ENCODE assay signal across 13 cellular contexts in the genomic region with DNA sequence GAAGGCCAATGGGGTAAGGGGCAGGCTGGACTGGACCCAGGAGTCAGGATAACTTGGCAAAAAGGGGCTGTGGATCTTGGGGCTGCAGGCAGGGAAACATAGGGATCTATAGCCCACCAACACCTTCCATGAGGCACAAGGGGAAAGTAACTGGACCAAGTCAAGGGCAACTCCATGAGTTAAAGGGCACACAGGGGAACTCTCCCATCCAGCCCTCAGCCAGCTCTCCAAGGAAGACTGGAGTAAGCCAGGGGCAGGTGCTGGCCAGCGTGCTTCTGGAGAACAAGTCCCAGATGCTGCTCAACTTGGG. TPM values are rescaled to one million over a fixed set of nuclear protein-coding genes. Genes with fewer than 3 reads are reported as not detected.
A peak's percentile ranks its signal among the peaks of the same experiment; 100 is the strongest.
DNase-seq lines count a peak whose midpoint lies in the region; ATAC-seq and TF ChIP-seq lines count a peak whose summit lies in the region.
"Had no signal": no experiment of that assay in that cellular context is flagged by ENCODE, and none has a peak within 500 bp of the region (broad histone marks: within the 10 kb centered on the region; RNA-seq: fewer than 3 reads in every experiment).

No MANE protein-coding gene starts in this region.

- H3K79me2 ChIP-seq in GM23248 (ENCODE audit: insufficient read depth): no peaks in the 10 kb centered on the region
- no peaks in the 10 kb centered on the region for H3K79me2 ChIP-seq in OCI-LY3 (ENCODE audit: low read length)
- H3K79me2 ChIP-seq in hepatocyte: no peaks in the 10 kb centered on the region
- no peaks in the 10 kb centered on the region for H3K79me2 ChIP-seq in trophoblast cell (ENCODE audit: control insufficient read depth, insufficient read depth, low read length, poor library complexity)

- no peak overlapping the region for H2AK5ac ChIP-seq in trophoblast cell (ENCODE audit: low read length)

- TF ChIP-seq CTCF in OCI-LY3 (IDR thresholded peaks at IDR 0.05; ENCODE audit: low read depth, low read length) (no peak), hepatocyte (IDR thresholded peaks at IDR 0.05; ENCODE audit: poor library complexity) (no peak)

- H3K18ac ChIP-seq in trophoblast cell (ENCODE audit: low read length): no peak overlapping the region

- H3K23ac ChIP-seq in trophoblast cell (ENCODE audit: low read length): no peak overlapping the region

- no peak overlapping the region for H3K4me2 ChIP-seq in GM23248 (ENCODE audit: unreplicated experiment)
- H3K4me2 ChIP-seq in OCI-LY3 (ENCODE audit: low read length): peak overlapping the region; percentile 87
- H3K4me2 ChIP-seq in hepatocyte: no peak overlapping the region
- H3K4me2 ChIP-seq in trophoblast cell (ENCODE audit: low read length): no peak overlapping the region
- H3K4me2 ChIP-seq: SK-N-SH had no signal

- peaks cover 10% of the 10 kb centered on the region for H3K79me1 ChIP-seq in trophoblast cell (ENCODE audit: low read length)

- ATAC-seq in HG03469 (IDR thresholded peaks at IDR 0.05; ENCODE audit: unreplicated experiment): no peak
- no peak for ATAC-seq in GM18511 (IDR thresholded peaks at IDR 0.05; ENCODE audit: unreplicated experiment)
- ATAC-seq in GM21786 (IDR thresholded peaks at IDR 0.05; ENCODE audit: unreplicated experiment): no peak

- no peak overlapping the region for H3K9ac ChIP-seq in GM23248
- no peak overlapping the region for H3K9ac ChIP-seq in OCI-LY3 (ENCODE audit: low read length)
- H3K9ac ChIP-seq in trophoblast cell (ENCODE audit: low read length): no peak overlapping the region
- H3K9ac ChIP-seq: SK-N-SH had no signal

- H2BK5ac ChIP-seq in trophoblast cell (ENCODE audit: low read depth, low read length, poor library complexity): no peak overlapping the region

- H3K27ac ChIP-seq in GM23248: no peak overlapping the region
- H3K27ac ChIP-seq in OCI-LY3 (ENCODE audit: low read length): no peak overlapping the region
- no peak overlapping the region for H3K27ac ChIP-seq in hepatocyte
- no peak overlapping the region for H3K27ac ChIP-seq in trophoblast cell (ENCODE audit: low read depth, low read length)
- H3K27ac ChIP-seq: WERI-Rb-1 had no signal

- peak overlapping the region; percentile 65 for H2AFZ ChIP-seq in GM23248
- peak overlapping the region; percentile 95; the same call in 1 of the 2 replicates for H2AFZ ChIP-seq in OCI-LY3 (ENCODE audit: low read depth, low read length)
- no peak overlapping the region for H2AFZ ChIP-seq in hepatocyte
- H2AFZ ChIP-seq in trophoblast cell (ENCODE audit: insufficient read depth, low read length, poor library complexity): no peak overlapping the region

- H2BK12ac ChIP-seq in trophoblast cell (ENCODE audit: low read length): no peak overlapping the region

- H4K20me1 ChIP-seq in GM23248 (ENCODE audit: insufficient read depth): no peaks in the 10 kb centered on the region
- H4K20me1 ChIP-seq in OCI-LY3 (ENCODE audit: insufficient read depth, low read length): no peaks in the 10 kb centered on the region
- H4K20me1 ChIP-seq in hepatocyte (ENCODE audit: insufficient read depth, poor library complexity, severe bottlenecking): no peaks in the 10 kb centered on the region

- DNase-seq in GM23248 (no peak), hepatocyte (ENCODE audit: low spot score) (peak; percentile 3), trophoblast cell (no peak)
- DNase-seq: activated effector memory CD4-positive, alpha-beta T cell treated with Interleukin-2 at 50 U/mL for 16 hours; activated naive CD8-positive, alpha-beta T cell treated with anti-CD3 and anti-CD28 coated beads for 36 hours; central memory CD4-positive, alpha-beta T cell had no signal

- H3K14ac ChIP-seq in trophoblast cell (ENCODE audit: low read length): no peak overlapping the region

- no peak overlapping the region for H3K4ac ChIP-seq in trophoblast cell (ENCODE audit: low read depth, low read length)

- no peaks in the 10 kb centered on the region for H3K9me3 ChIP-seq in GM23248 (ENCODE audit: low read depth)
- no peaks in the 10 kb centered on the region for H3K9me3 ChIP-seq in OCI-LY3 (ENCODE audit: insufficient read depth, low read length)
- H3K9me3 ChIP-seq in hepatocyte (ENCODE audit: low read depth): no peaks in the 10 kb centered on the region
- no peaks in the 10 kb centered on the region for H3K9me3 ChIP-seq in trophoblast cell (ENCODE audit: insufficient read depth, low read depth, low read length)
- H3K9me3 ChIP-seq: SK-N-SH had no signal

- no peak overlapping the region for H4K12ac ChIP-seq in trophoblast cell (ENCODE audit: low read depth, low read length)

- H3K9me2 ChIP-seq in GM23248 (ENCODE audit: insufficient read depth): no peaks in the 10 kb centered on the region
- H3K9me2 ChIP-seq in hepatocyte (replicated peaks; ENCODE audit: insufficient read depth): no peaks in the 10 kb centered on the region
- H3K9me2 ChIP-seq: SK-N-SH had no signal

- WGBS in GM23248 (ENCODE audit: low coverage in 1 of 2, low lambda C conversion rate in 2 of 2, missing lambda C conversion rate in 2 of 2), 2 experiments: 89 to 92% methylated on average over 1 of the region's 1 CpG
- WGBS in hepatocyte (ENCODE audit: low lambda C conversion rate, missing lambda C conversion rate): 100% methylated on average over 1 of the region's 1 CpG
- no CpG with 5 or more reads among the region's 1 CpG for WGBS in trophoblast cell (ENCODE audit: extremely low coverage, insufficient coverage, insufficient read length)

- in situ Hi-C loops in GM23248 (cut with MboI): loop anchor here (10.0 kb wide), 2 partner anchors 579 to 879 kb away; no protein-coding TSS in a partner anchor

- H3K4me1 ChIP-seq in GM23248 (ENCODE audit: insufficient read depth) (no peaks in the 10 kb centered on the region), OCI-LY3 (ENCODE audit: low read length) (peaks cover 39% of the 10 kb centered on the region), hepatocyte (ENCODE audit: insufficient read depth) (peaks cover 18% of the 10 kb centered on the region), trophoblast cell (ENCODE audit: control insufficient read depth in 1 of 2, insufficient read depth in 2 of 2, low read length in 2 of 2) (peaks cover 13 to 20% of the 10 kb centered on the region in 2 experiments)

- no peak overlapping the region for H4K91ac ChIP-seq in trophoblast cell (ENCODE audit: low read depth, low read length)

- H4K8ac ChIP-seq in trophoblast cell (ENCODE audit: low read depth, low read length): peak overlapping the region; percentile 44

- no peaks in the 10 kb centered on the region for H3K36me3 ChIP-seq in GM23248 (ENCODE audit: low read depth)
- no peaks in the 10 kb centered on the region for H3K36me3 ChIP-seq in OCI-LY3 (replicated peaks; ENCODE audit: low read depth, low read length)
- H3K36me3 ChIP-seq in hepatocyte (replicated peaks; ENCODE audit: insufficient read depth, low read depth): no peaks in the 10 kb centered on the region
- no peaks in the 10 kb centered on the region for H3K36me3 ChIP-seq in trophoblast cell (ENCODE audit: control insufficient read depth in 1 of 2, insufficient read depth in 2 of 2, low read length in 2 of 2)
- H3K36me3 ChIP-seq: WERI-Rb-1 had no signal

- peaks cover 5% of the 10 kb centered on the region; the same call in 1 of the 2 replicates for H3F3A ChIP-seq in GM23248 (ENCODE audit: insufficient read depth)

- H2BK120ac ChIP-seq in trophoblast cell (ENCODE audit: insufficient read depth, low read length, poor library complexity): no peak overlapping the region

- H3K4me3 ChIP-seq in GM23248 (no peak overlapping the region), OCI-LY3 (ENCODE audit: low read length) (peak overlapping the region; percentile 73; the same call in 1 of the 2 replicates), hepatocyte (no peak overlapping the region), trophoblast cell (ENCODE audit: low read depth, low read length) (no peak overlapping the region)
- H3K4me3 ChIP-seq: smooth muscle cell had no signal

- H3K27me3 ChIP-seq in GM23248 (replicated peaks; ENCODE audit: insufficient read depth): no peaks in the 10 kb centered on the region
- no peaks in the 10 kb centered on the region for H3K27me3 ChIP-seq in OCI-LY3 (ENCODE audit: low read depth, low read length)
- no peaks in the 10 kb centered on the region for H3K27me3 ChIP-seq in hepatocyte
- H3K27me3 ChIP-seq in trophoblast cell (ENCODE audit: insufficient read depth, low read length): no peaks in the 10 kb centered on the region

RNA-seq across cellular contexts. Expression of a gene that starts 31.3 kb away (rescaled TPM):
- total RNA-seq in GM23248 (2014; rRNA removed; shearing (Covaris generic)): 88.0 and 92.9 TPM in 2 replicates
- polyA plus RNA-seq in GM23248 (2016; fragmentation: Nextera tagmentation; extraction: Ambion mirVana) (599 and 620 TPM in 2 replicates), hepatocyte (345 and 404 TPM in 2 replicates)
- total RNA-seq in hepatocyte: 101 and 111 TPM in 2 replicates
- polyA plus RNA-seq in trophoblast cell (2013): 487 and 493 TPM in 2 replicates

Comparison
In these comparisons a context has a peak if more than half of its experiments do, and no peak if none do; other contexts are left out.
1. H2AFZ ChIP-seq: peak in GM23248 (single experiment) and OCI-LY3 (single experiment); none in hepatocyte (single experiment) and trophoblast cell (single experiment).